ENCODE assay signal across 13 cellular contexts in genomic region chr12:71731439-71732356, GRCh38. TPM values are rescaled to one million over a fixed set of nuclear protein-coding genes. Genes with fewer than 3 reads are reported as not detected.
DNase-seq lines count a peak whose midpoint lies in the region; ATAC-seq and TF ChIP-seq lines count a peak whose summit lies in the region.
"Had no signal": no experiment of that assay in that cellular context is flagged by ENCODE, and none has a peak within 500 bp of the region (broad histone marks: within the 10 kb centered on the region; RNA-seq: fewer than 3 reads in every experiment).

No MANE protein-coding gene starts in this region.

- no peak overlapping the region for H3K4me3 ChIP-seq in AG10803 (ENCODE audit: low read length)
- no peak overlapping the region for H3K4me3 ChIP-seq in SK-N-SH (ENCODE audit: low read depth in 2 of 2, low read length in 1 of 2)
- H3K4me3 ChIP-seq in iPS DF 6.9 (ENCODE audit: low read length) = no peak overlapping the region
- no peak overlapping the region for H3K4me3 ChIP-seq in thyroid gland (replicated peaks in 1 of 3)

- H2AFZ ChIP-seq in SK-N-SH (ENCODE audit: low read depth) = peak overlapping the region; percentile 74; the same call in 1 of the 2 replicates
- H2AFZ ChIP-seq: parathyroid adenoma had no signal

- peak overlapping the region in 1 of 2 experiments; percentile 65; a peak in 2 of 4 replicates for H3K27ac ChIP-seq in SK-N-SH (ENCODE audit: low read depth in 2 of 2, low read length in 1 of 2)
- H3K27ac ChIP-seq in iPS DF 6.9 (ENCODE audit: low read length) = no peak overlapping the region
- H3K27ac ChIP-seq in thyroid gland = no peak overlapping the region
- H3K27ac ChIP-seq: parathyroid adenoma had no signal

- TF ChIP-seq EP300 in SK-N-SH (IDR thresholded peaks at IDR 0.05; ENCODE audit: borderline replicate concordance in 1 of 2, low read depth in 1 of 2, low read length in 1 of 2) = no peak

- H4K20me1 ChIP-seq in SK-N-SH (ENCODE audit: insufficient read depth) = no peaks in the 10 kb centered on the region

- POLR2A ChIA-PET in SK-N-SH (lab: Yijun Ruan, JAX) = no interaction called here

- no peaks in the 10 kb centered on the region for H3K9me3 Mint-ChIP-seq in HFFc6
- H3K9me3 Mint-ChIP-seq: activated naive CD4-positive, alpha-beta T cell treated with anti-CD3 and anti-CD28 coated beads, Interleukin-2, amount 10 ng/mL, durations not matched to agents 7 days and 5 days had no signal

- H3K4me2 ChIP-seq in SK-N-SH = no peak overlapping the region

- H3K27ac Mint-ChIP-seq in HFFc6 (peak overlapping the region; percentile 76), T-helper 17 cell (no peak overlapping the region)
- H3K27ac Mint-ChIP-seq: activated naive CD4-positive, alpha-beta T cell treated with anti-CD3 and anti-CD28 coated beads, Interleukin-2, amount 10 ng/mL, durations not matched to agents 7 days and 5 days had no signal

- peak; percentile 48 for DNase-seq in AG10803 (ENCODE audit: low read depth)
- DNase-seq in HFFc6 = peak; percentile 35
- no peak for DNase-seq in SK-N-SH
- peak; percentile 41 for DNase-seq in iPS DF 6.9 (ENCODE audit: low read depth, low spot score)
- no peak for DNase-seq in T-helper 17 cell
- DNase-seq in activated CD4-positive, alpha-beta T cell treated with anti-CD3 and anti-CD28 coated beads, Interleukin-2, amount 50 U/mL, for 4 hours = no peak
- no peak for DNase-seq in thyroid gland
- DNase-seq: activated naive CD4-positive, alpha-beta T cell treated with anti-CD3 and anti-CD28 coated beads, Interleukin-2, amount 10 ng/mL, durations not matched to agents 7 days and 5 days; effector CD4-positive, alpha-beta T cell; KG1; NK-92 treated with Interleukin-12 subunit alpha and Interleukin-12 subunit beta, amount 100 ng/mL, for 24 hours had no signal

- H3K4me1 ChIP-seq in SK-N-SH (ENCODE audit: control insufficient read depth in 1 of 2, insufficient read depth in 2 of 2, low read depth in 1 of 2, low read length in 1 of 2) = no peaks in the 10 kb centered on the region
- 0 out of 2 replicates have a peak, but pooled peaks cover 1% of the 10 kb centered on the region for H3K4me1 ChIP-seq in iPS DF 6.9 (ENCODE audit: control insufficient read depth, insufficient read depth, low read length)
- no peaks in the 10 kb centered on the region for H3K4me1 ChIP-seq in thyroid gland
- H3K4me1 ChIP-seq: parathyroid adenoma had no signal

- no peak for TF ChIP-seq CTCF in AG10803 (conservative IDR thresholded peaks at IDR 0.05; ENCODE audit: low read length)
- TF ChIP-seq CTCF in HFFc6 (IDR thresholded peaks at IDR 0.05) = peak; percentile 28; the same call in 1 of the 2 replicates
- TF ChIP-seq CTCF in SK-N-SH (IDR thresholded peaks at IDR 0.05) = no peak
- TF ChIP-seq CTCF in thyroid gland (IDR thresholded peaks at IDR 0.05) = no peak

- H3K9me3 ChIP-seq in SK-N-SH = no peaks in the 10 kb centered on the region
- H3K9me3 ChIP-seq in iPS DF 6.9 (ENCODE audit: control insufficient read depth, insufficient read depth, low read length) = no peaks in the 10 kb centered on the region
- H3K9me3 ChIP-seq in T-helper 17 cell (ENCODE audit: control insufficient read depth, low read length, poor library complexity, severe bottlenecking) = no peaks in the 10 kb centered on the region
- H3K9me3 ChIP-seq in thyroid gland = no peaks in the 10 kb centered on the region

- ATAC-seq in T-helper 17 cell = no peak
- no peak for ATAC-seq in GM18502 (IDR thresholded peaks at IDR 0.05; ENCODE audit: poor library complexity, unreplicated experiment)

- H3K79me2 ChIP-seq in SK-N-SH (ENCODE audit: insufficient read depth) = no peaks in the 10 kb centered on the region
- H3K79me2 ChIP-seq: parathyroid adenoma had no signal

- TF ChIP-seq RAD21 in SK-N-SH (IDR thresholded peaks at IDR 0.05; ENCODE audit: low read length) = no peak

- H3K4me3 Mint-ChIP-seq in HFFc6 (peak overlapping the region; percentile 4; the same call in 1 of the 2 replicates), T-helper 17 cell (no peak overlapping the region)
- H3K4me3 Mint-ChIP-seq: activated naive CD4-positive, alpha-beta T cell treated with anti-CD3 and anti-CD28 coated beads, Interleukin-2, amount 10 ng/mL, durations not matched to agents 7 days and 5 days had no signal

- intact Hi-C loops in thyroid gland (cut with DNase I) = no loop called here

- H3K27me3 Mint-ChIP-seq in HFFc6 (ENCODE audit: insufficient read depth) (no peaks in the 10 kb centered on the region), T-helper 17 cell (peaks cover 10% of the 10 kb centered on the region)
- H3K27me3 Mint-ChIP-seq: activated naive CD4-positive, alpha-beta T cell treated with anti-CD3 and anti-CD28 coated beads, Interleukin-2, amount 10 ng/mL, durations not matched to agents 7 days and 5 days had no signal

- TF ChIP-seq POLR2A in thyroid gland (IDR thresholded peaks at IDR 0.05) = no peak

- H3K9me2 ChIP-seq in SK-N-SH = no peaks in the 10 kb centered on the region

- peaks cover 5% of the 10 kb centered on the region; the same call in 1 of the 2 replicates for H3K36me3 Mint-ChIP-seq in HFFc6 (ENCODE audit: low read depth)
- peaks cover under 1% of the 10 kb centered on the region for H3K36me3 Mint-ChIP-seq in T-helper 17 cell (ENCODE audit: low read depth)
- H3K36me3 Mint-ChIP-seq: activated naive CD4-positive, alpha-beta T cell treated with anti-CD3 and anti-CD28 coated beads, Interleukin-2, amount 10 ng/mL, durations not matched to agents 7 days and 5 days had no signal

- CTCF ChIA-PET in SK-N-SH (lab: Yijun Ruan, JAX) = interaction anchor here (1.8 kb wide), 1 partner anchor 15 kb away, joined by 4 read pairs; no protein-coding TSS in a partner anchor

- WGBS in SK-N-SH (ENCODE audit: low lambda C conversion rate) = 87% methylated on average over 21 of the region's 21 CpGs
- no CpG with 5 or more reads among the region's 21 CpGs for WGBS in iPS DF 6.9 (ENCODE audit: insufficient coverage, insufficient read length)
- 71 to 81% methylated on average over 18 to 21 of the region's 21 CpGs for WGBS in thyroid gland, 2 donors

- H3K4me1 Mint-ChIP-seq in HFFc6 (ENCODE audit: low read depth) = peaks cover 21% of the 10 kb centered on the region
- H3K4me1 Mint-ChIP-seq in T-helper 17 cell = peaks cover 5% of the 10 kb centered on the region
- H3K4me1 Mint-ChIP-seq: activated naive CD4-positive, alpha-beta T cell treated with anti-CD3 and anti-CD28 coated beads, Interleukin-2, amount 10 ng/mL, durations not matched to agents 7 days and 5 days had no signal

- H3K36me3 ChIP-seq in SK-N-SH (replicated peaks in 1 of 2; ENCODE audit: control insufficient read depth in 1 of 2, insufficient read depth in 2 of 2, low read length in 1 of 2) (no peaks in the 10 kb centered on the region), iPS DF 6.9 (ENCODE audit: control insufficient read depth, insufficient read depth, low read length) (no peaks in the 10 kb centered on the region), thyroid gland (no peaks in the 10 kb centered on the region)

- H3K27me3 ChIP-seq in SK-N-SH (ENCODE audit: insufficient read depth) (no peaks in the 10 kb centered on the region), iPS DF 6.9 (ENCODE audit: control insufficient read depth, insufficient read depth, low read length) (no peaks in the 10 kb centered on the region), thyroid gland (no peaks in the 10 kb centered on the region)

- peaks cover 4% of the 10 kb centered on the region for H3F3A ChIP-seq in SK-N-SH (replicated peaks; ENCODE audit: insufficient read depth)

- no peak overlapping the region; the same call in 1 of the 2 replicates for H3K9ac ChIP-seq in SK-N-SH
- H3K9ac ChIP-seq: parathyroid adenoma had no signal

TF ChIP-seq in SK-N-SH, 30 proteins besides CTCF, POLR2A, EP300 and RAD21:
- peak; percentile 9; the same call in 1 of the 2 replicates for TF ChIP-seq FOSL2 (IDR thresholded peaks at IDR 0.05; ENCODE audit: borderline replicate concordance, low read depth)
- no peak for TF ChIP-seq ELF1 (IDR thresholded peaks at IDR 0.05)

RNA-seq across cellular contexts. Expression of gene RAB21, which starts 23.0 kb away (rescaled TPM):
- 10 to 100 TPM; 79.3 to 93.5 (median 86.6) TPM for total RNA-seq in HFFc6 (2021; fragmentation: NEBNext Ultra II Directional; extraction: Animal tissue kit (Norgen Biotek cat#: 25700))
- 6.5 and 8.3 TPM in 2 replicates for polyA plus RNA-seq in SK-N-SH (2012; rRNA removed)
- 12.4 and 17.1 TPM in 2 replicates for polyA plus RNA-seq in SK-N-SH (2012; cell fraction: cytosol; rRNA removed)
- 1.6 and 4.9 TPM in 2 replicates for polyA plus RNA-seq in SK-N-SH (2012; cell fraction: nucleus; rRNA removed)
- total RNA-seq in T-helper 17 cell = 10 to 100 TPM; 58.8 to 68.8 TPM
- total RNA-seq in thyroid gland = 10 to 100 TPM; 16.0 to 55.1 (median 28.1) TPM

RNA-seq across cellular contexts. Expression of gene TMEM19, which starts 45.8 kb away (rescaled TPM):
- total RNA-seq in HFFc6 (2021; fragmentation: NEBNext Ultra II Directional; extraction: Animal tissue kit (Norgen Biotek cat#: 25700)) = 10 to 100 TPM; 24.0 to 41.6 (median 33.9) TPM
- polyA plus RNA-seq in SK-N-SH (2012; rRNA removed) = 12.6 and 17.4 TPM in 2 replicates
- polyA plus RNA-seq in SK-N-SH (2012; cell fraction: cytosol; rRNA removed) = 19.3 and 20.4 TPM in 2 replicates
- 1.6 and 8.1 TPM in 2 replicates for polyA plus RNA-seq in SK-N-SH (2012; cell fraction: nucleus; rRNA removed)
- total RNA-seq in T-helper 17 cell = 10 to 100 TPM; 11.8 to 12.3 TPM
- total RNA-seq in thyroid gland = 10 to 100 TPM; 29.3 to 50.0 (median 47.4) TPM

Comparison
In these comparisons a context has a peak if more than half of its experiments do, and no peak if none do; other contexts are left out.
1. DNase-seq: peak in AG10803 (single experiment), HFFc6 (single experiment) and iPS DF 6.9 (single experiment); none in SK-N-SH (single experiment), T-helper 17 cell (0 of 3), activated CD4-positive, alpha-beta T cell treated with anti-CD3 and anti-CD28 coated beads, Interleukin-2, amount 50 U/mL, for 4 hours (0 of 2) and thyroid gland (0 of 2).